ENCODE assay signal across 11 cellular contexts in genomic region chr16:3770530-3770929, GRCh38.
"Had no signal": no experiment of that assay in that cellular context is flagged by ENCODE, and none has a peak within 500 bp of the region (broad histone marks: within the 10 kb centered on the region; RNA-seq: fewer than 3 reads in every experiment).

No MANE protein-coding gene starts in this region.

- ATAC-seq: activated naive CD8-positive, alpha-beta T cell treated with anti-CD3 and anti-CD28 coated beads, Interleukin-2, amount 50 U/mL, for 24 hours; lower lobe of right lung had no signal

- H3K4me3 Mint-ChIP-seq: activated naive CD8-positive, alpha-beta T cell treated with anti-CD3 and anti-CD28 coated beads, Interleukin-2, amount 50 U/mL, for 24 hours; naive B cell; T-helper 1 cell treated with Interleukin-12 subunit alpha and Interleukin-12 subunit beta and Interleukin-4 antibody, amounts not matched to agents 30 μg/mL and 1 μg/mL, for 36 hours had no signal

- H3K27me3 Mint-ChIP-seq: activated naive CD8-positive, alpha-beta T cell treated with anti-CD3 and anti-CD28 coated beads, Interleukin-2, amount 50 U/mL, for 24 hours; naive B cell had no signal

- H3K9me3 Mint-ChIP-seq: activated naive CD8-positive, alpha-beta T cell treated with anti-CD3 and anti-CD28 coated beads, Interleukin-2, amount 50 U/mL, for 24 hours; naive B cell; T-helper 1 cell treated with Interleukin-12 subunit alpha and Interleukin-12 subunit beta and Interleukin-4 antibody, amounts not matched to agents 30 μg/mL and 1 μg/mL, for 36 hours had no signal

- DNase-seq: activated CD4-positive, alpha-beta T cell treated with anti-CD3 and anti-CD28 coated beads, Interleukin-2, amount 50 U/mL, for 1 hour; activated naive CD8-positive, alpha-beta T cell treated with anti-CD3 and anti-CD28 coated beads, Interleukin-2, amount 50 U/mL, for 24 hours; activated T-cell treated with anti-CD3 and anti-CD28 coated beads, Interleukin-2, amount 50 U/mL, for 1 hour; effector CD8-positive, alpha-beta T cell; lower lobe of right lung; naive B cell; occipital lobe; sigmoid colon; stimulated activated CD4-positive, alpha-beta T cell treated with anti-CD3 and anti-CD28 coated beads, Interleukin-2, amount 100 ng/mL, for 24 hours; stimulated activated naive CD4-positive, alpha-beta T cell treated with Interleukin-2 at 50 U/mL for 16 hours had no signal

- H3K27ac Mint-ChIP-seq: activated naive CD8-positive, alpha-beta T cell treated with anti-CD3 and anti-CD28 coated beads, Interleukin-2, amount 50 U/mL, for 24 hours; T-helper 1 cell treated with Interleukin-12 subunit alpha and Interleukin-12 subunit beta and Interleukin-4 antibody, amounts not matched to agents 30 μg/mL and 1 μg/mL, for 36 hours had no signal
